Comparison of ENCODE assay signal across 14 cellular contexts in the genomic region with DNA sequence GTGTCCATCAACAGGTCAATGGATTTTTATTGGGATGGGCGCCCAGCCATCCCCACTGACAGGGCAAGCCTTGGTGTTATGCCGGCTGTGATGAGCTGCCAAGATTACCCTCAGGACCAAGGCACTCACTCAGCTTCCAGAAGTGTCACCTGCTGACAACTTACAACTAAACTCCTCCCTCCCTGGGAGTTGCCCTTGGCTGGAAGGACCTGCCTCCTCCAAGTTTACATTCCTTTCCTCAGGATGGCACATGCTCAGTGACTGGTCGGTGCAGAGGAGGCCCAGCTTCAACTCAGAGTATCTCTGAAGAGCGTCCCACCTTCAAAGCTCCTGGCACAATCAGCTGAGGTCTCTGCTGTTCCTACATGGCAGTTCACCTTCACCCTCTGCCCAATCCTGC. TPM values are rescaled to one million over a fixed set of nuclear protein-coding genes. Genes with fewer than 3 reads are reported as not detected.
DNase-seq lines count a peak whose midpoint lies in the region; ATAC-seq, FAIRE-seq and TF ChIP-seq lines count a peak whose summit lies in the region.
"Had no signal": no experiment of that assay in that cellular context is flagged by ENCODE, and none has a peak within 500 bp of the region (broad histone marks: within the 10 kb centered on the region; RNA-seq: fewer than 3 reads in every experiment).

No MANE protein-coding gene starts in this region.

- no peaks in the 10 kb centered on the region for H3F3A ChIP-seq in SK-N-SH (replicated peaks; ENCODE audit: insufficient read depth)
- no peaks in the 10 kb centered on the region for H3F3A ChIP-seq in PC-3 (ENCODE audit: low read length, unreplicated experiment)

- dilution Hi-C loops in keratinocyte (cut with MboI; ENCODE audit: extremely low pct_ligation_motif_present, low sequenced_read_pairs): no loop called here

- TF ChIP-seq POLR2A in suprapubic skin (IDR thresholded peaks at IDR 0.05): no peak

- POLR2A ChIA-PET in RWPE1 (lab: Yijun Ruan, JAX; ENCODE audit: low non-redundant PET): no interaction called here
- POLR2A ChIA-PET in SK-N-SH (lab: Yijun Ruan, JAX): interaction anchor here (0.8 kb wide), 1 partner anchor 10 kb away, joined by 3 read pairs; no protein-coding TSS in a partner anchor
- POLR2A ChIA-PET in PC-3 (lab: Charles Lee; ENCODE audit: unreplicated experiment): no interaction called here

- H2AFZ ChIP-seq in keratinocyte (ENCODE audit: control insufficient read depth, low read length) (no peak overlapping the region), SK-N-SH (ENCODE audit: low read depth) (no peak overlapping the region), PC-3 (ENCODE audit: low read length) (no peak overlapping the region)

- H3K27ac ChIP-seq in RWPE1 (no peak overlapping the region), endodermal cell (ENCODE audit: low read depth, low read length) (no peak overlapping the region), keratinocyte (ENCODE audit: control insufficient read depth, insufficient read depth, low read length) (no peak overlapping the region), suprapubic skin (peak overlapping the region; percentile 38), SK-N-SH (ENCODE audit: low read depth in 2 of 2, low read length in 1 of 2) (no peak overlapping the region), PC-3 (ENCODE audit: low read length) (no peak overlapping the region)
- H3K27ac ChIP-seq: BLaER1 had no signal

- intact Hi-C loops in PC-3 (cut with micrococcal nuclease): no loop called here

- no peaks in the 10 kb centered on the region for H3K4me1 Mint-ChIP-seq in endodermal cell

- no peaks in the 10 kb centered on the region for H3K9me3 Mint-ChIP-seq in endodermal cell
- H3K9me3 Mint-ChIP-seq: CD8-positive, alpha-beta memory T cell had no signal

- ATAC-seq in HG03439 (IDR thresholded peaks at IDR 0.05; ENCODE audit: unreplicated experiment) (no peak), PC-3 (no peak)
- ATAC-seq: Panc1 had no signal

- CTCF ChIA-PET in RWPE1 (lab: Yijun Ruan, JAX): interaction anchor here (3.0 kb wide), 1 partner anchor 47 kb away, joined by 28 read pairs; no protein-coding TSS in a partner anchor
- CTCF ChIA-PET in SK-N-SH (lab: Yijun Ruan, JAX): interaction anchor here (1.1 to 3.0 kb wide), 4 partner anchors 11 to 102 kb away, joined by 3 to 11 read pairs (median 6); no protein-coding TSS in a partner anchor
- CTCF ChIA-PET in PC-3 (lab: Charles Lee): no interaction called here

- BruUV-seq in PC-3 (replicated peaks; lab: Mats Ljungman, UMichigan): no TSS peak

- TF ChIP-seq RAD21 in SK-N-SH (IDR thresholded peaks at IDR 0.05; ENCODE audit: low read length): no peak

- H3K9me3 ChIP-seq in endodermal cell (ENCODE audit: control insufficient read depth, low read length): no peaks in the 10 kb centered on the region
- no peaks in the 10 kb centered on the region for H3K9me3 ChIP-seq in keratinocyte (ENCODE audit: control insufficient read depth, low read depth, low read length)
- H3K9me3 ChIP-seq in suprapubic skin: no peaks in the 10 kb centered on the region
- no peaks in the 10 kb centered on the region for H3K9me3 ChIP-seq in SK-N-SH
- no peaks in the 10 kb centered on the region for H3K9me3 ChIP-seq in PC-3 (ENCODE audit: low read length)
- H3K9me3 ChIP-seq: BLaER1 had no signal

- H3K9me1 ChIP-seq in keratinocyte (ENCODE audit: control insufficient read depth, extremely low read depth, insufficient read depth, low read length): no peaks in the 10 kb centered on the region

- no peaks in the 10 kb centered on the region for H3K4me1 ChIP-seq in endodermal cell (ENCODE audit: control insufficient read depth, insufficient read depth, low read length)
- peaks cover 13% of the 10 kb centered on the region for H3K4me1 ChIP-seq in keratinocyte (ENCODE audit: control insufficient read depth, extremely low read depth, insufficient read depth, low read length)
- peaks cover 8% of the 10 kb centered on the region for H3K4me1 ChIP-seq in suprapubic skin
- no peaks in the 10 kb centered on the region for H3K4me1 ChIP-seq in SK-N-SH (ENCODE audit: control insufficient read depth in 1 of 2, insufficient read depth in 2 of 2, low read depth in 1 of 2, low read length in 1 of 2)
- no peaks in the 10 kb centered on the region for H3K4me1 ChIP-seq in PC-3 (ENCODE audit: insufficient read depth, low read length)

- peak; percentile 93 for FAIRE-seq in keratinocyte (lab: Jason Lieb, UNC)
- FAIRE-seq: HTR-8/SVneo had no signal

- H3K4me3 ChIP-seq in endodermal cell (ENCODE audit: low read length): no peak overlapping the region
- no peak overlapping the region for H3K4me3 ChIP-seq in keratinocyte (ENCODE audit: control insufficient read depth in 2 of 3, extremely low read depth in 1 of 3, insufficient read depth in 2 of 3, low read depth in 1 of 3, low read length in 3 of 3)
- no peak overlapping the region for H3K4me3 ChIP-seq in suprapubic skin
- no peak overlapping the region for H3K4me3 ChIP-seq in SK-N-SH (ENCODE audit: low read depth in 2 of 2, low read length in 1 of 2)
- no peak overlapping the region for H3K4me3 ChIP-seq in PC-3 (ENCODE audit: low read length)
- H3K4me3 ChIP-seq: BLaER1 had no signal

- TF ChIP-seq EP300 in suprapubic skin (IDR thresholded peaks at IDR 0.05): no peak
- no peak for TF ChIP-seq EP300 in SK-N-SH (IDR thresholded peaks at IDR 0.05; ENCODE audit: borderline replicate concordance in 1 of 2, low read depth in 1 of 2, low read length in 1 of 2)

- no peak overlapping the region for H3K27ac Mint-ChIP-seq in endodermal cell
- H3K27ac Mint-ChIP-seq: CD8-positive, alpha-beta memory T cell had no signal

- no peak for TF ChIP-seq CTCF in RWPE1 (conservative IDR thresholded peaks at IDR 0.05; ENCODE audit: low read depth)
- TF ChIP-seq CTCF in endodermal cell (conservative IDR thresholded peaks at IDR 0.05): no peak
- TF ChIP-seq CTCF in keratinocyte (optimal IDR thresholded peaks at IDR 0.05 in 1 of 3, IDR thresholded peaks at IDR 0.05 in 1 of 3, conservative IDR thresholded peaks at IDR 0.05 in 1 of 3; ENCODE audit: extremely low read depth in 1 of 3, insufficient read depth in 2 of 3, low read length in 3 of 3): no peak
- no peak for TF ChIP-seq CTCF in suprapubic skin (IDR thresholded peaks at IDR 0.05)
- TF ChIP-seq CTCF in SK-N-SH (IDR thresholded peaks at IDR 0.05): no peak
- no peak for TF ChIP-seq CTCF in PC-3 (conservative IDR thresholded peaks at IDR 0.05; ENCODE audit: low read depth, low read length)

- WGBS in endodermal cell (ENCODE audit: insufficient coverage in 1 of 2, insufficient read length in 1 of 2), 2 experiments: 78 to 88% methylated on average over 4 of the region's 4 CpGs
- 44% methylated on average over 4 of the region's 4 CpGs for WGBS in suprapubic skin
- 49% methylated on average over 3 of the region's 4 CpGs for WGBS in SK-N-SH (ENCODE audit: low lambda C conversion rate)

- no peak overlapping the region for H3K4me3 Mint-ChIP-seq in endodermal cell

- no peaks in the 10 kb centered on the region for H4K20me1 ChIP-seq in keratinocyte (ENCODE audit: control insufficient read depth, extremely low read depth, insufficient read depth, low read length)
- no peaks in the 10 kb centered on the region for H4K20me1 ChIP-seq in SK-N-SH (ENCODE audit: insufficient read depth)
- no peaks in the 10 kb centered on the region for H4K20me1 ChIP-seq in PC-3 (ENCODE audit: low read length)
- H4K20me1 ChIP-seq: BLaER1 had no signal

- H3K36me3 Mint-ChIP-seq in endodermal cell (ENCODE audit: low read depth): no peaks in the 10 kb centered on the region
- H3K36me3 Mint-ChIP-seq: CD8-positive, alpha-beta memory T cell had no signal

- DNase-seq in RWPE1 (ENCODE audit: low spot score) (peak; percentile 44), endodermal cell (peak; percentile 56), keratinocyte (ENCODE audit: low read depth, low spot score) (no peak), suprapubic skin (ENCODE audit: low spot score in 2 of 2) (no peak), SK-N-SH (no peak), PC-3 (no peak)
- DNase-seq: CD8-positive, alpha-beta memory T cell; HCEC 1CT; NCI-H345; SHP77 had no signal

- no peak overlapping the region for H3K4me2 ChIP-seq in keratinocyte (ENCODE audit: control insufficient read depth, extremely low read depth, insufficient read depth, low read depth, low read length)
- H3K4me2 ChIP-seq in SK-N-SH: no peak overlapping the region
- H3K4me2 ChIP-seq in PC-3 (ENCODE audit: low read length): no peak overlapping the region
- H3K4me2 ChIP-seq: BLaER1 had no signal

- H3K9ac ChIP-seq in endodermal cell (ENCODE audit: extremely low read depth, low read length, poor library complexity, severe bottlenecking) (no peak overlapping the region), keratinocyte (ENCODE audit: control insufficient read depth, extremely low read depth, insufficient read depth, low read length) (no peak overlapping the region), SK-N-SH (no peak overlapping the region), PC-3 (ENCODE audit: low read length) (no peak overlapping the region)
- H3K9ac ChIP-seq: BLaER1 had no signal

- H3K36me3 ChIP-seq in endodermal cell (ENCODE audit: control insufficient read depth, insufficient read depth, low read length) (no peaks in the 10 kb centered on the region), keratinocyte (ENCODE audit: control insufficient read depth in 2 of 2, extremely low read depth in 1 of 2, insufficient read depth in 2 of 2, low read length in 2 of 2) (no peaks in the 10 kb centered on the region), suprapubic skin (no peaks in the 10 kb centered on the region), SK-N-SH (replicated peaks in 1 of 2; ENCODE audit: control insufficient read depth in 1 of 2, insufficient read depth in 2 of 2, low read length in 1 of 2) (no peaks in the 10 kb centered on the region), PC-3 (ENCODE audit: low read depth, low read length) (no peaks in the 10 kb centered on the region)
- H3K36me3 ChIP-seq: BLaER1 had no signal

- H3K27me3 ChIP-seq in endodermal cell (ENCODE audit: control insufficient read depth, insufficient read depth, low read length, poor library complexity, severe bottlenecking): peaks cover 5% of the 10 kb centered on the region
- H3K27me3 ChIP-seq in keratinocyte (ENCODE audit: control insufficient read depth, extremely low read depth, insufficient read depth, low read length): no peaks in the 10 kb centered on the region
- H3K27me3 ChIP-seq in suprapubic skin: peaks cover 9% of the 10 kb centered on the region
- H3K27me3 ChIP-seq in SK-N-SH (ENCODE audit: insufficient read depth): peaks cover 13% of the 10 kb centered on the region
- peaks cover 31% of the 10 kb centered on the region for H3K27me3 ChIP-seq in PC-3 (ENCODE audit: low read length)
- H3K27me3 ChIP-seq: BLaER1 had no signal

- H3K79me2 ChIP-seq in keratinocyte (ENCODE audit: control insufficient read depth, insufficient read depth, low read length): no peaks in the 10 kb centered on the region
- no peaks in the 10 kb centered on the region for H3K79me2 ChIP-seq in SK-N-SH (ENCODE audit: insufficient read depth)
- H3K79me2 ChIP-seq in PC-3 (ENCODE audit: low read length): no peaks in the 10 kb centered on the region

- H3K9me2 ChIP-seq in SK-N-SH (no peaks in the 10 kb centered on the region), PC-3 (replicated peaks; ENCODE audit: low read length) (no peaks in the 10 kb centered on the region)

- H3K27me3 Mint-ChIP-seq in endodermal cell (ENCODE audit: insufficient read depth): peaks cover 30% of the 10 kb centered on the region

RNA-seq across cellular contexts. Expression of a gene that starts 52.5 kb away (rescaled TPM):
- total RNA-seq in endodermal cell (10 to 100 TPM; 17.4 to 24.2 TPM), suprapubic skin (10 to 100 TPM; 21.2 to 46.1 (median 32.2) TPM), PC-3 (2014; rRNA removed) (5.9 and 36.1 TPM in 2 replicates)
- 7.9 TPM for polyA plus RNA-seq in endodermal cell (2013, experiment 1 of 2)
- 12.3 TPM for polyA plus RNA-seq in endodermal cell (2013, experiment 2 of 2)
- polyA plus RNA-seq in keratinocyte (10.2 to 24.3 TPM (median 15.2 TPM) in 3 replicates), SK-N-SH (2012; rRNA removed) (3.5 and 4.6 TPM in 2 replicates)
- polyA plus RNA-seq in keratinocyte (2011; ENCODE audit: low read depth): 44.3 TPM
- polyA plus RNA-seq in keratinocyte (2011; cell fraction: cytosol; rRNA removed): 3.5 and 6.6 TPM in 2 replicates
- 20.4 and 26.1 TPM in 2 replicates for polyA plus RNA-seq in keratinocyte (2011; cell fraction: nucleus; rRNA removed)
- polyA plus RNA-seq in keratinocyte (2012; ENCODE audit: low replicate concordance): 7.6 and 21.3 TPM in 2 replicates
- 15.8 to 22.2 TPM (median 20.6 TPM) in 3 replicates for polyA minus RNA-seq in keratinocyte
- 5.2 TPM for polyA minus RNA-seq in keratinocyte (2011; cell fraction: cytosol; rRNA and poly(A)+ RNA removed)
- polyA minus RNA-seq in keratinocyte (2011; cell fraction: nucleus; rRNA and poly(A)+ RNA removed): 12.6 and 32.0 TPM in 2 replicates
- 3.5 and 3.7 TPM in 2 replicates for polyA plus RNA-seq in SK-N-SH (2012; cell fraction: cytosol; rRNA removed)
- polyA plus RNA-seq in SK-N-SH (2012; cell fraction: nucleus; rRNA removed): 4.4 and 8.0 TPM in 2 replicates

Comparison
In these comparisons a context has a peak if more than half of its experiments do, and no peak if none do; other contexts are left out.
1. DNase-seq: peak in RWPE1 (single experiment) and endodermal cell (single experiment); none in keratinocyte (single experiment), suprapubic skin (0 of 2), SK-N-SH (single experiment) and PC-3 (single experiment).